In genomic region chr17:50689956-50690886, GRCh38 we compare ENCODE assay signal across 14 cellular contexts. TPM values are rescaled to one million over a fixed set of nuclear protein-coding genes. Genes with fewer than 3 reads are reported as not detected.
A peak's percentile ranks its signal among the peaks of the same experiment; 100 is the strongest.
DNase-seq lines count a peak whose midpoint lies in the region; ATAC-seq and TF ChIP-seq lines count a peak whose summit lies in the region.
"Had no signal": no experiment of that assay in that cellular context is flagged by ENCODE, and none has a peak within 500 bp of the region (broad histone marks: within the 10 kb centered on the region; RNA-seq: fewer than 3 reads in every experiment).

No MANE protein-coding gene starts in this region.

- H3K9me3 ChIP-seq in breast epithelium (no peaks in the 10 kb centered on the region), esophagus squamous epithelium (no peaks in the 10 kb centered on the region)
- H3K9me3 ChIP-seq: neutrophil, SJSA1 had no signal

- H3K9me3 Mint-ChIP-seq in MCF 10A (ENCODE audit: unreplicated experiment) = no peaks in the 10 kb centered on the region

- DNase-seq in MCF 10A (ENCODE audit: unreplicated experiment) (peak; percentile 81), breast epithelium (ENCODE audit: low spot score in 2 of 2) (no peak), astrocyte of the hippocampus (ENCODE audit: low read depth, low spot score) (peak; percentile 59), left kidney (ENCODE audit: low read depth, low spot score) (peak; percentile 66), esophagus squamous epithelium (lab: John Stamatoyannopoulos, UW) (no peak)
- DNase-seq: activated CD8-positive, alpha-beta T cell treated with anti-CD3 and anti-CD28 coated beads, Interleukin-2, amount 10 ng/mL, durations not matched to agents 7 days and 5 days; foreskin keratinocyte; NCI-H1092 had no signal

- no peak for TF ChIP-seq CTCF in MCF 10A (IDR thresholded peaks at IDR 0.05; ENCODE audit: unreplicated experiment)
- TF ChIP-seq CTCF in breast epithelium (IDR thresholded peaks at IDR 0.05) = no peak
- no peak for TF ChIP-seq CTCF in esophagus squamous epithelium (IDR thresholded peaks at IDR 0.05)

- H3K4me3 Mint-ChIP-seq in MCF 10A (ENCODE audit: unreplicated experiment) = no peak overlapping the region
- H3K4me3 Mint-ChIP-seq: activated CD8-positive, alpha-beta T cell treated with anti-CD3 and anti-CD28 coated beads, Interleukin-2, amount 10 ng/mL, durations not matched to agents 7 days and 5 days had no signal

- no peaks in the 10 kb centered on the region for H3K27me3 ChIP-seq in breast epithelium
- H3K27me3 ChIP-seq in esophagus squamous epithelium = no peaks in the 10 kb centered on the region
- H3K27me3 ChIP-seq: foreskin keratinocyte, neutrophil, SJSA1 had no signal

- intact Hi-C loops in MCF 10A (cut with micrococcal nuclease) = no loop called here
- intact Hi-C loops in breast epithelium (cut with DNase I; ENCODE audit: low total_unique reads) = loop anchor here (10.0 kb wide), 1 partner anchor 55 kb away; the partner anchor contains the start of gene ABCC3
- intact Hi-C loops in esophagus squamous epithelium (cut with DNase I) = no loop called here

- peaks cover 59% of the 10 kb centered on the region for H3K4me1 Mint-ChIP-seq in MCF 10A (ENCODE audit: insufficient read depth, unreplicated experiment)

- no peak overlapping the region for H3K27ac Mint-ChIP-seq in MCF 10A (ENCODE audit: low read depth, unreplicated experiment)
- H3K27ac Mint-ChIP-seq: activated CD8-positive, alpha-beta T cell treated with anti-CD3 and anti-CD28 coated beads, Interleukin-2, amount 10 ng/mL, durations not matched to agents 7 days and 5 days had no signal

- CTCF ChIA-PET in MCF 10A (lab: Yijun Ruan, JAX) = interaction anchor here (0.6 to 1.1 kb wide), 4 partner anchors 11 to 59 kb away, joined by 3 to 7 read pairs (median 3); no protein-coding TSS in a partner anchor

- no TSS peak for BruUV-seq in MCF 10A (replicated peaks; lab: Mats Ljungman, UMichigan)

- no peak overlapping the region for H3K4me3 ChIP-seq in breast epithelium
- no peak overlapping the region for H3K4me3 ChIP-seq in esophagus squamous epithelium
- H3K4me3 ChIP-seq: GM12878, SJSA1 had no signal

- POLR2A ChIA-PET in MCF 10A (lab: Yijun Ruan, JAX) = interaction anchor here (0.7 to 2.0 kb wide), 4 partner anchors 18 to 107 kb away, joined by 3 to 5 read pairs (median 4); no protein-coding TSS in a partner anchor

- WGBS in esophagus squamous epithelium, 2 donors = 50 to 53% methylated on average over 6 to 9 of the region's 19 CpGs

- peaks cover 53% of the 10 kb centered on the region for H3K36me3 Mint-ChIP-seq in MCF 10A (ENCODE audit: insufficient read depth, unreplicated experiment)

- H3K36me3 ChIP-seq in breast epithelium (no peaks in the 10 kb centered on the region), esophagus squamous epithelium (peaks cover 0 to 34% (median 0%) of the 10 kb centered on the region in 3 donors)

- ATAC-seq in HG03175 (IDR thresholded peaks at IDR 0.05; ENCODE audit: unreplicated experiment) (no peak), GM19328 (IDR thresholded peaks at IDR 0.05; ENCODE audit: unreplicated experiment) (no peak)
- ATAC-seq: activated CD8-positive, alpha-beta T cell treated with anti-CD3 and anti-CD28 coated beads, Interleukin-2, amount 10 ng/mL, durations not matched to agents 7 days and 5 days; foreskin keratinocyte; GM12878 had no signal

- no peak overlapping the region for H3K27ac ChIP-seq in breast epithelium
- H3K27ac ChIP-seq in temporal lobe (ENCODE audit: low read depth, low read length) = peak overlapping the region; percentile 53
- H3K27ac ChIP-seq in esophagus squamous epithelium = peak overlapping the region in 1 of 4 donors; percentile 21
- H3K27ac ChIP-seq: foreskin keratinocyte, neutrophil, SJSA1 had no signal

- peaks cover 10 to 12% of the 10 kb centered on the region in 2 donors for H3K4me1 ChIP-seq in breast epithelium
- H3K4me1 ChIP-seq in esophagus squamous epithelium = peaks cover 23 to 77% (median 43%) of the 10 kb centered on the region in 3 donors

- H3K27me3 Mint-ChIP-seq in MCF 10A (ENCODE audit: insufficient read depth, unreplicated experiment) = no peaks in the 10 kb centered on the region

- no peak for TF ChIP-seq POLR2A in breast epithelium (IDR thresholded peaks at IDR 0.05)
- TF ChIP-seq POLR2A in esophagus squamous epithelium (IDR thresholded peaks at IDR 0.05) = no peak

RNA-seq across cellular contexts. Expression of gene ANKRD40, which starts 17.5 kb away (rescaled TPM):
- total RNA-seq in MCF 10A (2022) (42.2 and 46.4 TPM in 2 replicates), breast epithelium (10 to 100 TPM; 36.7 to 68.6 (median 38.1) TPM), temporal lobe (20.2 TPM), esophagus squamous epithelium (10 to 100 TPM; 10.7 to 34.9 (median 17.9) TPM)

RNA-seq across cellular contexts. Expression of gene LUC7L3, which starts 29.2 kb away (rescaled TPM):
- 99.4 and 108 TPM in 2 replicates for total RNA-seq in MCF 10A (2022)
- total RNA-seq in breast epithelium = 100 to 1,000 TPM in 2 of 3 donors, 10 to 100 TPM in 1; 70.7 to 161 (median 104) TPM
- total RNA-seq in temporal lobe = 91.2 TPM
- 10 to 100 TPM; 18.0 to 95.2 (median 31.5) TPM for total RNA-seq in esophagus squamous epithelium

RNA-seq across cellular contexts. Expression of gene ABCC3, which starts 55.5 kb away (rescaled TPM):
- 209 and 293 TPM in 2 replicates for total RNA-seq in MCF 10A (2022)
- 100 to 1,000 TPM in 1 of 3 donors, 10 to 100 TPM in 1, 1 to 10 TPM in 1; 6.1 to 122 (median 81.0) TPM for total RNA-seq in breast epithelium
- total RNA-seq in temporal lobe = 0.25 TPM
- 10 to 100 TPM; 19.6 to 93.7 (median 34.1) TPM for total RNA-seq in esophagus squamous epithelium
- total RNA-seq: activated CD8-positive, alpha-beta T cell treated with anti-CD3 and anti-CD28 coated beads, Interleukin-2, amount 10 ng/mL, durations not matched to agents 7 days and 5 days had no signal

Comparison
In these comparisons a context has a peak if more than half of its experiments do, and no peak if none do; other contexts are left out.
1. DNase-seq: peak in MCF 10A (single experiment), astrocyte of the hippocampus (single experiment) and left kidney (single experiment); none in breast epithelium (0 of 2) and esophagus squamous epithelium (single experiment).